Comparison of ENCODE assay signal across 1 cellular context in genomic region chr11:69617220-69617619, GRCh38.
TF ChIP-seq lines count a peak whose summit lies in the region.

No MANE protein-coding gene starts in this region.

TF ChIP-seq in H1, 55 proteins besides CTCF, POLR2A, EP300 and RAD21:
- TF ChIP-seq YY1 (IDR thresholded peaks at IDR 0.05; ENCODE audit: low read depth, low read length) (no peak), GABPA (IDR thresholded peaks at IDR 0.05; ENCODE audit: borderline replicate concordance, insufficient read depth, low read length) (no peak), NANOG (IDR thresholded peaks at IDR 0.05; ENCODE audit: insufficient read depth, low read depth, low read length, poor library complexity, severe bottlenecking) (no peak), SRF (IDR thresholded peaks at IDR 0.05; ENCODE audit: low read depth, low read length) (no peak), ASH2L (IDR thresholded peaks at IDR 0.05; ENCODE audit: low read length) (no peak), NRF1 (IDR thresholded peaks at IDR 0.05; ENCODE audit: low read depth, low read length) (no peak), SIN3A (conservative IDR thresholded peaks at IDR 0.05 in 1 of 2, IDR thresholded peaks at IDR 0.05 in 1 of 2; ENCODE audit: low read depth in 1 of 2, low read length in 2 of 2) (no peak), TCF12 (IDR thresholded peaks at IDR 0.05; ENCODE audit: low read depth, low read length) (no peak), CBX5 (IDR thresholded peaks at IDR 0.05; ENCODE audit: low read depth, low read length) (no peak), SIX5 (IDR thresholded peaks at IDR 0.05; ENCODE audit: low read depth, low read length) (no peak), EZH2 (IDR thresholded peaks at IDR 0.05; ENCODE audit: low read depth, low read length, severe bottlenecking) (no peak), CHD2 (IDR thresholded peaks at IDR 0.05; ENCODE audit: low read length) (no peak), GTF2F1 (IDR thresholded peaks at IDR 0.05; ENCODE audit: borderline replicate concordance, low read depth, low read length) (no peak), MAX (IDR thresholded peaks at IDR 0.05) (no peak), CEBPB (IDR thresholded peaks at IDR 0.05; ENCODE audit: low read depth, low read length) (no peak), BRCA1 (IDR thresholded peaks at IDR 0.05; ENCODE audit: low read depth, low read length) (no peak), TAF1 (IDR thresholded peaks at IDR 0.05; ENCODE audit: low read depth, low read length) (no peak)
